23 cellular contexts compared by ENCODE assay signal in the genomic region with DNA sequence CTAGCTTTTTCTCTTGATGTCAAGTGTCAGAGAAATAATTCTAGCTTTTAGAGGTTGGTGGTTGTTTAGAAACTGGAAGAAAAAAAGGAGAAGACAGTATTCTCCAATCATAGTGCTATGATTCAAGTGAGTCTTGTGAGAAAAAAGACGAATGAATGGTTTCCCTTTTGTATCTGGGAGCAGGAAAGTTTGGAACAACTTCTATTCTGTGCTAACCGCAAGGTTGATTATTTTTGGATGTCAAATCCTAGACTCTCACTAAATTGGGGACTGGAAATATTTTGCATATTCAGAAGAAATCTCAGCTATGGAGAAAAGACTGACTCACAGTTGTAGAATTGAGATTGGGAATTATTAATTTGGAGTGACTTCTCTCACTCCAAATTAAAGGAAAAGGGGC.
DNase-seq lines count a peak whose midpoint lies in the region; ATAC-seq, FAIRE-seq and TF ChIP-seq lines count a peak whose summit lies in the region.
"Had no signal": no experiment of that assay in that cellular context is flagged by ENCODE, and none has a peak within 500 bp of the region (broad histone marks: within the 10 kb centered on the region; RNA-seq: fewer than 3 reads in every experiment).

No MANE protein-coding gene starts in this region.

- dilution Hi-C loops in IMR-90 (cut with HindIII; ENCODE audit: low sequenced_read_pairs, unreplicated experiment), result no loop called here

- H3K27ac Mint-ChIP-seq in astrocyte (ENCODE audit: unreplicated experiment) (no peak overlapping the region), endothelial cell (ENCODE audit: unreplicated experiment) (no peak overlapping the region)
- H3K27ac Mint-ChIP-seq: B cell; CD4-positive, alpha-beta T cell; CD8-positive, alpha-beta T cell had no signal

- no peak overlapping the region for H4K5ac ChIP-seq in IMR-90 (ENCODE audit: low read depth, low read length)

- no peak overlapping the region for H2BK20ac ChIP-seq in IMR-90 (ENCODE audit: low read depth, low read length)

- BruUV-seq in IMR-90 (replicated peaks; lab: Mats Ljungman, UMichigan), result no TSS peak

- H3K14ac ChIP-seq in IMR-90 (replicated peaks; ENCODE audit: low read depth, low read length), result no peak overlapping the region

- H3K79me2 ChIP-seq in astrocyte (ENCODE audit: insufficient read depth, low read length), result no peaks in the 10 kb centered on the region

- no peak overlapping the region for H3K4ac ChIP-seq in IMR-90 (ENCODE audit: low read depth, low read length)

- H3K27ac ChIP-seq in IMR-90 (ENCODE audit: insufficient read depth, low read length) (no peak overlapping the region), astrocyte (ENCODE audit: low read depth, low read length) (no peak overlapping the region), thyroid gland (peak overlapping the region; percentile 5 to 68 (median 43)), aorta (ENCODE audit: low read depth in 1 of 2, low read length in 2 of 2) (no peak overlapping the region)
- H3K27ac ChIP-seq: BLaER1 treated with 17β-estradiol and CSF1 and Interleukin-3, amounts not matched to agents 10 nM and 100 nM; C4-2B had no signal

- H2BK120ac ChIP-seq in IMR-90 (ENCODE audit: low read depth, low read length), result no peak overlapping the region

- CTCF ChIA-PET in IMR-90 (lab: Yijun Ruan, JAX), result interaction anchor here (0.9 kb wide), 1 partner anchor 17 kb away, joined by 3 read pairs; no protein-coding TSS in a partner anchor

- no peaks in the 10 kb centered on the region for H3K4me1 ChIP-seq in IMR-90 (ENCODE audit: control insufficient read depth, insufficient read depth, low read length)
- peaks cover 4% of the 10 kb centered on the region for H3K4me1 ChIP-seq in astrocyte (ENCODE audit: insufficient read depth, low read length)
- H3K4me1 ChIP-seq in thyroid gland, result peaks cover 24 to 27% of the 10 kb centered on the region in 2 donors
- no peaks in the 10 kb centered on the region for H3K4me1 ChIP-seq in aorta (ENCODE audit: control insufficient read depth in 1 of 2, insufficient read depth in 2 of 2, low read length in 2 of 2)

- H3K56ac ChIP-seq in IMR-90 (ENCODE audit: extremely low read depth, insufficient read depth, low read length), result no peak overlapping the region

- H3K9me3 ChIP-seq in IMR-90 (ENCODE audit: control insufficient read depth, insufficient read depth, low read length) (no peaks in the 10 kb centered on the region), astrocyte (ENCODE audit: insufficient read depth, low read depth, low read length) (no peaks in the 10 kb centered on the region), thyroid gland (no peaks in the 10 kb centered on the region), aorta (ENCODE audit: control insufficient read depth, low read length) (no peaks in the 10 kb centered on the region)
- H3K9me3 ChIP-seq: BLaER1 treated with 17β-estradiol and CSF1 and Interleukin-3, amounts not matched to agents 10 nM and 100 nM; Caco-2 had no signal

- H3K4me1 Mint-ChIP-seq in astrocyte (ENCODE audit: low read depth, unreplicated experiment), result no peaks in the 10 kb centered on the region
- peaks cover 12% of the 10 kb centered on the region for H3K4me1 Mint-ChIP-seq in endothelial cell (ENCODE audit: unreplicated experiment)
- H3K4me1 Mint-ChIP-seq: B cell had no signal

- no peak overlapping the region for H3K18ac ChIP-seq in IMR-90 (ENCODE audit: low read depth, low read length)

- no peak for TF ChIP-seq RAD21 in IMR-90 (IDR thresholded peaks at IDR 0.05; ENCODE audit: low read length)

- no peak overlapping the region for H2BK15ac ChIP-seq in IMR-90 (ENCODE audit: low read depth, low read length)

- H4K20me1 ChIP-seq in IMR-90 (ENCODE audit: insufficient read depth, low read length) (no peaks in the 10 kb centered on the region), astrocyte (ENCODE audit: insufficient read depth, low read length) (no peaks in the 10 kb centered on the region)

- TF ChIP-seq POLR2A in IMR-90 (IDR thresholded peaks at IDR 0.05; ENCODE audit: low read depth, low read length) (no peak), thyroid gland (IDR thresholded peaks at IDR 0.05) (no peak)

- no CpG with 5 or more reads among the region's 2 CpGs for WGBS in IMR-90 (ENCODE audit: extremely low coverage in 2 of 2, insufficient read length in 1 of 2), 2 experiments
- 64 to 73% methylated on average over 2 of the region's 2 CpGs for WGBS in thyroid gland, 2 donors
- 4% methylated on average over 2 of the region's 2 CpGs for WGBS in aorta, 2 donors

- FAIRE-seq in astrocyte (lab: Jason Lieb, UNC), result no peak
- FAIRE-seq: A204.1, D721Med, G401.6, GM12891 had no signal

- in situ Hi-C loops in IMR-90 (cut with MboI; ENCODE audit: low sequenced_read_pairs), result no loop called here

- H3K4me2 ChIP-seq in IMR-90 (ENCODE audit: low read depth, low read length) (no peak overlapping the region), astrocyte (ENCODE audit: low read length) (no peak overlapping the region)
- H3K4me2 ChIP-seq: BLaER1 treated with 17β-estradiol and CSF1 and Interleukin-3, amounts not matched to agents 10 nM and 100 nM had no signal

- H3K23ac ChIP-seq in IMR-90 (ENCODE audit: low read depth, low read length), result no peak overlapping the region

- no peaks in the 10 kb centered on the region for H3K79me1 ChIP-seq in IMR-90 (ENCODE audit: low read depth in 1 of 2, low read length in 2 of 2)

- H3K4me3 Mint-ChIP-seq in astrocyte (ENCODE audit: unreplicated experiment), result no peak overlapping the region
- no peak overlapping the region for H3K4me3 Mint-ChIP-seq in endothelial cell (ENCODE audit: unreplicated experiment)
- H3K4me3 Mint-ChIP-seq: B cell; CD4-positive, alpha-beta T cell; CD8-positive, alpha-beta T cell had no signal

- H3K36me3 Mint-ChIP-seq in astrocyte (ENCODE audit: low read depth, unreplicated experiment) (peaks cover 10% of the 10 kb centered on the region), endothelial cell (ENCODE audit: low read depth, unreplicated experiment) (peaks cover 18% of the 10 kb centered on the region)

- H4K91ac ChIP-seq in IMR-90 (ENCODE audit: insufficient read depth, low read depth, low read length), result no peak overlapping the region

- H4K8ac ChIP-seq in IMR-90 (ENCODE audit: low read depth in 2 of 2, low read length in 2 of 2), result no peak overlapping the region

- no peak overlapping the region for H2AK9ac ChIP-seq in IMR-90 (replicated peaks; ENCODE audit: low read depth, low read length, poor library complexity)

- ATAC-seq in IMR-90 (ENCODE audit: low read depth) (peak; percentile 27; the same call in 1 of the 2 replicates), aorta (ENCODE audit: low FRiP score) (no peak), HG03095 (IDR thresholded peaks at IDR 0.05; ENCODE audit: unreplicated experiment) (no peak)
- ATAC-seq: CD8-positive, alpha-beta T cell had no signal

- H3K27me3 Mint-ChIP-seq in astrocyte (ENCODE audit: low read depth, unreplicated experiment), result peaks cover 8% of the 10 kb centered on the region
- no peaks in the 10 kb centered on the region for H3K27me3 Mint-ChIP-seq in endothelial cell (ENCODE audit: unreplicated experiment)
- H3K27me3 Mint-ChIP-seq: B cell; CD4-positive, alpha-beta T cell had no signal

- POLR2A ChIA-PET in IMR-90 (lab: Charles Lee; ENCODE audit: unreplicated experiment), result no interaction called here

- H2AK5ac ChIP-seq in IMR-90 (ENCODE audit: low read depth, low read length), result no peak overlapping the region

- no peak overlapping the region for H2BK5ac ChIP-seq in IMR-90 (ENCODE audit: low read depth, low read length, poor library complexity, severe bottlenecking)

- no peak overlapping the region for H3K4me3 ChIP-seq in IMR-90 (ENCODE audit: insufficient read depth, low read depth, low read length)
- no peak overlapping the region for H3K4me3 ChIP-seq in astrocyte (ENCODE audit: insufficient read depth, low read depth, low read length)
- H3K4me3 ChIP-seq in thyroid gland (replicated peaks in 1 of 3), result no peak overlapping the region
- H3K4me3 ChIP-seq in aorta (ENCODE audit: low read length in 2 of 2), result no peak overlapping the region
- H3K4me3 ChIP-seq: BLaER1 treated with 17β-estradiol and CSF1 and Interleukin-3, amounts not matched to agents 10 nM and 100 nM had no signal

- peaks cover 4% of the 10 kb centered on the region; the same call in 1 of the 2 replicates for H3K36me3 ChIP-seq in IMR-90 (ENCODE audit: control insufficient read depth, insufficient read depth, low read length)
- no peaks in the 10 kb centered on the region for H3K36me3 ChIP-seq in astrocyte (ENCODE audit: insufficient read depth, low read length)
- H3K36me3 ChIP-seq in thyroid gland, result peaks cover 10 to 16% of the 10 kb centered on the region in 2 donors
- peaks cover 2% of the 10 kb centered on the region in 2 donors for H3K36me3 ChIP-seq in aorta (ENCODE audit: control insufficient read depth in 1 of 2, insufficient read depth in 2 of 2, low read length in 1 of 2)

- H2AFZ ChIP-seq in IMR-90 (replicated peaks; ENCODE audit: low read length, poor library complexity) (no peak overlapping the region), astrocyte (ENCODE audit: low read depth, low read length) (no peak overlapping the region)

- intact Hi-C loops in IMR-90 (cut with micrococcal nuclease), result no loop called here
- intact Hi-C loops in thyroid gland (cut with DNase I), result no loop called here
- intact Hi-C loops in aorta (cut with DNase I), result no loop called here

- H3K9me1 ChIP-seq in IMR-90 (ENCODE audit: insufficient read depth, low read length), result no peaks in the 10 kb centered on the region; the same call in 1 of the 2 replicates

- no peaks in the 10 kb centered on the region for H3K27me3 ChIP-seq in IMR-90 (ENCODE audit: control insufficient read depth, insufficient read depth, low read length)
- H3K27me3 ChIP-seq in astrocyte (ENCODE audit: insufficient read depth, low read length), result no peaks in the 10 kb centered on the region
- no peaks in the 10 kb centered on the region for H3K27me3 ChIP-seq in thyroid gland
- no peaks in the 10 kb centered on the region for H3K27me3 ChIP-seq in aorta (ENCODE audit: control insufficient read depth in 1 of 2, insufficient read depth in 2 of 2, low read length in 1 of 2)
- H3K27me3 ChIP-seq: BLaER1 treated with 17β-estradiol and CSF1 and Interleukin-3, amounts not matched to agents 10 nM and 100 nM had no signal

- peak; percentile 13 for DNase-seq in IMR-90
- DNase-seq in astrocyte (ENCODE audit: low read depth), result peak; percentile 50
- DNase-seq in stromal cell of bone marrow (ENCODE audit: low read depth), result peak; percentile 6
- no peak for DNase-seq in thyroid gland
- DNase-seq in endothelial cell (ENCODE audit: low spot score), result no peak
- no peak for DNase-seq in aorta
- no peak for DNase-seq in GM19240 (ENCODE audit: insufficient read length, low spot score)
- DNase-seq: 8988T; ACHN; AML-193; Caco-2; Calu3; CD4-positive, alpha-beta T cell; CD8-positive, alpha-beta T cell; GF-D8 had no signal

- H3K9ac ChIP-seq in IMR-90 (ENCODE audit: low read depth, low read length) (no peak overlapping the region), astrocyte (ENCODE audit: low read length) (no peak overlapping the region)
- H3K9ac ChIP-seq: BLaER1 treated with 17β-estradiol and CSF1 and Interleukin-3, amounts not matched to agents 10 nM and 100 nM had no signal

- no peak for TF ChIP-seq CTCF in IMR-90 (conservative IDR thresholded peaks at IDR 0.05; ENCODE audit: low read depth, low read length)
- no peak for TF ChIP-seq CTCF in astrocyte (IDR thresholded peaks at IDR 0.05; ENCODE audit: insufficient read depth, low read depth, low read length)
- no peak for TF ChIP-seq CTCF in thyroid gland (IDR thresholded peaks at IDR 0.05)
- TF ChIP-seq CTCF in endothelial cell (IDR thresholded peaks at IDR 0.05; ENCODE audit: unreplicated experiment), result no peak

- H3K9me3 Mint-ChIP-seq in astrocyte (ENCODE audit: unreplicated experiment), result no peaks in the 10 kb centered on the region
- H3K9me3 Mint-ChIP-seq in endothelial cell (ENCODE audit: unreplicated experiment), result no peaks in the 10 kb centered on the region
- H3K9me3 Mint-ChIP-seq: CD4-positive, alpha-beta T cell; CD8-positive, alpha-beta T cell had no signal

Comparison
In these comparisons a context has a peak if more than half of its experiments do, and no peak if none do; other contexts are left out.
1. DNase-seq: peak in IMR-90 (single experiment), astrocyte (single experiment) and stromal cell of bone marrow (single experiment); none in thyroid gland (0 of 2), endothelial cell (single experiment), aorta (0 of 2) and GM19240 (single experiment).
2. H3K27ac ChIP-seq: peak in thyroid gland (3 of 3); none in IMR-90 (single experiment), astrocyte (single experiment) and aorta (0 of 2).